17 cellular contexts compared by ENCODE assay signal in the genomic region with DNA sequence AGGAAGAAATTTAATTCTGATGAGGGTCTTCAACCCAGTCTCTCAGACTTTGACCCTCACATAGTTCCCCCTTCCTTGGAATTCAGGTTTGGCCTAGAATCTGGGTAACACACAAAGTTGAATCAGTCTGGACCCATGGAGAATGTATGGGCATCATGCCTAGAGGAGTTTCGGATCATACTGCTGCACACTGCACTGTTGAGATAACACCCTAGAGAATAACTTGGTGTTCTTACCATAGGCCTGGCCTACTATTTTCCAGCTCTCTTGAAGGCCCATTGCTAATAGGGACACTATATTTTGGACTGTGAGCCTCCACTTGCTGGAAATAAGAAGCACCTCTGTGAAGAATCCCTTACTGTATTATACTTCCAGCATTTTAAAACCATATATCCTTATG.
A peak's percentile ranks its signal among the peaks of the same experiment; 100 is the strongest.
DNase-seq lines count a peak whose midpoint lies in the region; ATAC-seq, FAIRE-seq and TF ChIP-seq lines count a peak whose summit lies in the region.
"Had no signal": no experiment of that assay in that cellular context is flagged by ENCODE, and none has a peak within 500 bp of the region (broad histone marks: within the 10 kb centered on the region; RNA-seq: fewer than 3 reads in every experiment).

No MANE protein-coding gene starts in this region.

- H2AFZ ChIP-seq in K562 (ENCODE audit: low read depth, low read length) (peak overlapping the region; percentile 51; the same call in 1 of the 2 replicates), GM23338 (no peak overlapping the region)

- H3K36me3 Mint-ChIP-seq in GM23338 (ENCODE audit: low read depth): no peaks in the 10 kb centered on the region
- H3K36me3 Mint-ChIP-seq: CD14-positive monocyte; CD8-positive, alpha-beta memory T cell had no signal

- no peaks in the 10 kb centered on the region for H3K9me2 ChIP-seq in GM23338 (ENCODE audit: insufficient read depth)

- TF ChIP-seq POLR2A in heart left ventricle (IDR thresholded peaks at IDR 0.05) (no peak), K562 (conservative IDR thresholded peaks at IDR 0.05) (no peak), upper lobe of left lung (IDR thresholded peaks at IDR 0.05) (no peak)

- CTCF ChIA-PET in K562 (lab: Yijun Ruan, JAX; ENCODE audit: low intra/inter-chr PET ratio): no interaction called here

- H3K4me1 Mint-ChIP-seq in GM23338: no peaks in the 10 kb centered on the region
- H3K4me1 Mint-ChIP-seq: CD14-positive monocyte; CD8-positive, alpha-beta memory T cell had no signal

- H3K9me1 ChIP-seq in K562 (ENCODE audit: control insufficient read depth, insufficient read depth, low read length): no peaks in the 10 kb centered on the region

- no peaks in the 10 kb centered on the region for H4K20me1 ChIP-seq in K562 (replicated peaks; ENCODE audit: control insufficient read depth, insufficient read depth, low read length)
- no peaks in the 10 kb centered on the region for H4K20me1 ChIP-seq in GM23338 (replicated peaks; ENCODE audit: insufficient read depth)

- H3K27me3 ChIP-seq in heart left ventricle: no peaks in the 10 kb centered on the region
- no peaks in the 10 kb centered on the region for H3K27me3 ChIP-seq in K562 (ENCODE audit: control insufficient read depth in 2 of 2, insufficient read depth in 2 of 2, low read length in 2 of 2)
- H3K27me3 ChIP-seq in upper lobe of left lung: no peaks in the 10 kb centered on the region
- no peaks in the 10 kb centered on the region for H3K27me3 ChIP-seq in GM23338 (ENCODE audit: insufficient read depth)

- in situ Hi-C loops in K562 (cut with MboI): no loop called here

- no peak overlapping the region for H3K9ac ChIP-seq in K562 (ENCODE audit: insufficient read depth in 1 of 2, low read depth in 2 of 2, low read length in 2 of 2)

- H3K27ac Mint-ChIP-seq in GM23338: no peak overlapping the region
- H3K27ac Mint-ChIP-seq: CD14-positive monocyte; CD8-positive, alpha-beta memory T cell had no signal

- FAIRE-seq in K562 (lab: Jason Lieb, UNC): no peak
- FAIRE-seq: GM19239 had no signal

- intact Hi-C loops in heart left ventricle (cut with DNase I): no loop called here
- intact Hi-C loops in left cardiac atrium (cut with DNase I): no loop called here
- intact Hi-C loops in K562 (cut with micrococcal nuclease): no loop called here

- H3K4me1 ChIP-seq in heart left ventricle: peaks cover 0 to 16% (median 0%) of the 10 kb centered on the region in 12 donors
- peaks cover 0 to 22% of the 10 kb centered on the region in 2 experiments; a peak in 2 of 5 replicates for H3K4me1 ChIP-seq in K562 (replicated peaks in 1 of 2; ENCODE audit: control insufficient read depth in 2 of 2, insufficient read depth in 2 of 2, low read length in 2 of 2)
- no peaks in the 10 kb centered on the region for H3K4me1 ChIP-seq in upper lobe of left lung
- no peaks in the 10 kb centered on the region for H3K4me1 ChIP-seq in GM23338 (ENCODE audit: insufficient read depth)

- H3K9me3 Mint-ChIP-seq in GM23338: no peaks in the 10 kb centered on the region; the same call in 2 of the 3 replicates

- POLR2A ChIA-PET in K562 (lab: Yijun Ruan, JAX): interaction anchor here (0.5 kb wide), 1 partner anchor 113 kb away, joined by 3 read pairs; no protein-coding TSS in a partner anchor

- H3K9me3 ChIP-seq in heart left ventricle: no peaks in the 10 kb centered on the region
- no peaks in the 10 kb centered on the region for H3K9me3 ChIP-seq in K562 (replicated peaks; ENCODE audit: control insufficient read depth, insufficient read depth, low read depth, low read length)
- H3K9me3 ChIP-seq in upper lobe of left lung: no peaks in the 10 kb centered on the region

- TF ChIP-seq EP300 in K562 (IDR thresholded peaks at IDR 0.05; ENCODE audit: low read length) (no peak), upper lobe of left lung (IDR thresholded peaks at IDR 0.05) (no peak)

- H3K4me3 ChIP-seq in heart left ventricle (no peak overlapping the region), K562 (no peak overlapping the region), upper lobe of left lung (no peak overlapping the region), GM23338 (no peak overlapping the region)

- DNase-seq in heart left ventricle: no peak
- no peak for DNase-seq in left cardiac atrium
- peak in 1 of 4 experiments; percentile 13 for DNase-seq in K562 (ENCODE audit: extremely low read depth in 1 of 4, low spot score in 3 of 4)
- peak; percentile 1 for DNase-seq in iPS-NIHi7 (ENCODE audit: extremely low spot score)
- DNase-seq in upper lobe of left lung: no peak
- DNase-seq in GM23338 (ENCODE audit: low spot score): no peak
- DNase-seq: Caco-2; CD8-positive, alpha-beta memory T cell; DMS53; GF-D8; H7; KBM-7 had no signal

- H3K27ac ChIP-seq in heart left ventricle: no peak overlapping the region
- no peak overlapping the region for H3K27ac ChIP-seq in K562 (ENCODE audit: extremely low read depth, low read depth, low read length)
- H3K27ac ChIP-seq in upper lobe of left lung: no peak overlapping the region
- H3K27ac ChIP-seq in GM23338 (ENCODE audit: low read depth): no peak overlapping the region
- H3K27ac ChIP-seq: 22Rv1 had no signal

- H3K4me2 ChIP-seq in K562 (ENCODE audit: insufficient read depth, low read length) (no peak overlapping the region), GM23338 (no peak overlapping the region)

- no peak for TF ChIP-seq RAD21 in K562 (CRISPR knock-in tag; conservative IDR thresholded peaks at IDR 0.05 in 1 of 2, IDR thresholded peaks at IDR 0.05 in 1 of 2)

- no peaks in the 10 kb centered on the region for H3K27me3 Mint-ChIP-seq in GM23338 (ENCODE audit: insufficient read depth, low read depth, poor library complexity)
- H3K27me3 Mint-ChIP-seq: CD8-positive, alpha-beta memory T cell had no signal

- BruUV-seq in K562 (replicated peaks; lab: Mats Ljungman, UMichigan): no TSS peak

- H3K36me3 ChIP-seq in heart left ventricle: no peaks in the 10 kb centered on the region
- no peaks in the 10 kb centered on the region for H3K36me3 ChIP-seq in K562 (ENCODE audit: control insufficient read depth, insufficient read depth, low read length)
- H3K36me3 ChIP-seq in upper lobe of left lung: no peaks in the 10 kb centered on the region
- H3K36me3 ChIP-seq in GM23338 (ENCODE audit: insufficient read depth): no peaks in the 10 kb centered on the region

- ATAC-seq in heart left ventricle (peak in 3 of 4 donors; percentile 49 to 64 (median 56)), left cardiac atrium (no peak), K562 (peak; percentile 65), GM21526 (IDR thresholded peaks at IDR 0.05; ENCODE audit: low FRiP score, unreplicated experiment) (no peak), upper lobe of left lung (ENCODE audit: low FRiP score in 2 of 2) (no peak), GM23338 (no peak), HG02970 (IDR thresholded peaks at IDR 0.05; ENCODE audit: low FRiP score, unreplicated experiment) (no peak)

- 56 to 80% (median 61%) methylated on average over 1 of the region's 1 CpG for WGBS in heart left ventricle, 4 donors
- 17% methylated on average over 1 of the region's 1 CpG for WGBS in K562 (ENCODE audit: insufficient coverage, low coverage, missing lambda C conversion rate)
- WGBS in upper lobe of left lung, 2 donors: 100% methylated on average over 1 of the region's 1 CpG; no CpG with 5 or more reads in 1 of the 2 donors

- no peak for TF ChIP-seq CTCF in heart left ventricle (IDR thresholded peaks at IDR 0.05)
- no peak for TF ChIP-seq CTCF in K562 (IDR thresholded peaks at IDR 0.05 in 2 of 3, conservative IDR thresholded peaks at IDR 0.05 in 1 of 3; ENCODE audit: insufficient read depth in 2 of 3, low read depth in 1 of 3, low read length in 3 of 3)
- no peak for TF ChIP-seq CTCF in upper lobe of left lung (IDR thresholded peaks at IDR 0.05)
- TF ChIP-seq CTCF in GM23338 (conservative IDR thresholded peaks at IDR 0.05; ENCODE audit: low read depth in 2 of 2): no peak

- H3K79me2 ChIP-seq in K562 (ENCODE audit: control insufficient read depth, insufficient read depth, low read length): no peaks in the 10 kb centered on the region
- H3K79me2 ChIP-seq in GM23338 (replicated peaks; ENCODE audit: insufficient read depth): no peaks in the 10 kb centered on the region

- H3K4me3 Mint-ChIP-seq in GM23338: no peak overlapping the region
- H3K4me3 Mint-ChIP-seq: CD14-positive monocyte; CD8-positive, alpha-beta memory T cell had no signal

- no peaks in the 10 kb centered on the region for H3F3A ChIP-seq in GM23338 (replicated peaks; ENCODE audit: low read depth)

TF ChIP-seq in K562, 482 proteins besides CTCF, POLR2A, EP300 and RAD21 (continues in another document):
- TF ChIP-seq DMBX1 (CRISPR knock-in tag; IDR thresholded peaks at IDR 0.05; ENCODE audit: borderline replicate concordance) (peak; percentile 35; the same call in 1 of the 2 replicates), C11orf30 (IDR thresholded peaks at IDR 0.05; ENCODE audit: low read depth) (no peak), TSC22D4 (tag; IDR thresholded peaks at IDR 0.05) (no peak), YBX1 (IDR thresholded peaks at IDR 0.05) (no peak)
- TF ChIP-seq, protein P1, sequence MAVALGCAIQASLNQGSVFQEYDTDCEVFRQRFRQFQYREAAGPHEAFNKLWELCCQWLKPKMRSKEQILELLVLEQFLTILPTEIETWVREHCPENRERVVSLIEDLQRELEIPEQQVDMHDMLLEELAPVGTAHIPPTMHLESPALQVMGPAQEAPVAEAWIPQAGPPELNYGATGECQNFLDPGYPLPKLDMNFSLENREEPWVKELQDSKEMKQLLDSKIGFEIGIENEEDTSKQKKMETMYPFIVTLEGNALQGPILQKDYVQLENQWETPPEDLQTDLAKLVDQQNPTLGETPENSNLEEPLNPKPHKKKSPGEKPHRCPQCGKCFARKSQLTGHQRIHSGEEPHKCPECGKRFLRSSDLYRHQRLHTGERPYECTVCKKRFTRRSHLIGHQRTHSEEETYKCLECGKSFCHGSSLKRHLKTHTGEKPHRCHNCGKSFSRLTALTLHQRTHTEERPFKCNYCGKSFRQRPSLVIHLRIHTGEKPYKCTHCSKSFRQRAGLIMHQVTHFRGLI (CRISPR knock-in tag; IDR thresholded peaks at IDR 0.05): no peak

TF ChIP-seq in GM23338, 12 proteins besides CTCF, POLR2A, EP300 and RAD21 (continues in another document):
- TF ChIP-seq, protein P2, sequence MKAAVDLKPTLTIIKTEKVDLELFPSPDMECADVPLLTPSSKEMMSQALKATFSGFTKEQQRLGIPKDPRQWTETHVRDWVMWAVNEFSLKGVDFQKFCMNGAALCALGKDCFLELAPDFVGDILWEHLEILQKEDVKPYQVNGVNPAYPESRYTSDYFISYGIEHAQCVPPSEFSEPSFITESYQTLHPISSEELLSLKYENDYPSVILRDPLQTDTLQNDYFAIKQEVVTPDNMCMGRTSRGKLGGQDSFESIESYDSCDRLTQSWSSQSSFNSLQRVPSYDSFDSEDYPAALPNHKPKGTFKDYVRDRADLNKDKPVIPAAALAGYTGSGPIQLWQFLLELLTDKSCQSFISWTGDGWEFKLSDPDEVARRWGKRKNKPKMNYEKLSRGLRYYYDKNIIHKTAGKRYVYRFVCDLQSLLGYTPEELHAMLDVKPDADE (IDR thresholded peaks at IDR 0.05): no peak

Comparison
In these comparisons a context has a peak if more than half of its experiments do, and no peak if none do; other contexts are left out.
1. ATAC-seq: peak in heart left ventricle (3 of 4) and K562 (single experiment); none in left cardiac atrium (0 of 2), GM21526 (single experiment), upper lobe of left lung (0 of 2), GM23338 (single experiment) and HG02970 (single experiment).